8 cellular contexts compared by ENCODE assay signal in the genomic region with DNA sequence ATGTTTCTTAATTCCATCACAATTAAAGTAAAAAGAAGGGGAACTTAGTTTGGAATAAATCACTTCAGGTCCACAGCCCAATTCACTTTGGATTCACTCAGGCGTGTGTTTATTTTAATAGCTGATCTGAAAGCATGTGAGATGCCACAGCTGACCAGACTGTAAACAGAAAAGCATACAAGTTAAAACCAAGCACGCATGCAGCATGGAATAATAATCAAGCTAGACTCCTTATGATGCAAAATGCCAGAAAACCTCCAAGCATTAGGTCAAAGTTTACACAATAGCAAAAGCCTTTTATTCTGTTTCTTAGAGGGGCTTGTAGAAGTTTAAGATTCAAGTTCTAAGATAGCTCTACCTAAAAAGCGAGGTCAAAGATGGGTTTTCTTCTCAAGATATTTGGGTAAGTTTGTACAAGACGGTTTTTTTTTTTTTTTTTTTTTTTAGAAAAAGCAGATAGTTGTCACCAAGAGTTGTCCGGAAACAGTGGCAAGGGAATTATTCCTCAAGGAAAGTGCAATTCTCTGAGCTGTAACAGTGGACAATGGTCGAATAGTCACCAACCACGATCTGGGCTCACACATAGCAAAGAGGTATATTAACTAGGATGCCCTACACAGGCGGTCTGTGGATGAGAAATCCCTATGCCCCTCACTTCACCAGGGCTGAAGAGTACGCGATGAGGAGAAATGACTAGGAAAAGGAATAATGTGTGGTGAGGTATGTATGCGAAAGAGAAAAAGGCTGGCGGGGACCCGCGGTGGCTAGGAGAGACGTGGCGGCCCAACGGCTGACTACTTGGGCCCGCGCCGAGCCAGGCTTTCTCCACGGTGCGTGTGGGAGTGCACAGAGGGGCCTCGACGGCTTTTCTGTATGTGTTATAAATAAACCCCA. TPM values are rescaled to one million over a fixed set of nuclear protein-coding genes. Genes with fewer than 3 reads are reported as not detected.
A peak's percentile ranks its signal among the peaks of the same experiment; 100 is the strongest.
DNase-seq lines count a peak whose midpoint lies in the region; ATAC-seq and FAIRE-seq lines count a peak whose summit lies in the region.

No MANE protein-coding gene starts in this region.

- intact Hi-C loops in right cardiac atrium (cut with DNase I), result no loop called here

- no peak overlapping the region for H3K4me3 Mint-ChIP-seq in activated CD4-positive, alpha-beta memory T cell treated with anti-CD3 and anti-CD28 coated beads, Interleukin-2, amount 10 ng/mL, durations not matched to agents 7 days and 5 days

- no peaks in the 10 kb centered on the region for H3K9me3 Mint-ChIP-seq in activated CD4-positive, alpha-beta memory T cell treated with anti-CD3 and anti-CD28 coated beads, Interleukin-2, amount 10 ng/mL, durations not matched to agents 7 days and 5 days

- H3K27me3 Mint-ChIP-seq in activated CD4-positive, alpha-beta memory T cell treated with anti-CD3 and anti-CD28 coated beads, Interleukin-2, amount 10 ng/mL, durations not matched to agents 7 days and 5 days, result peaks cover 13% of the 10 kb centered on the region

- peaks cover 17% of the 10 kb centered on the region for H3K4me1 ChIP-seq in adipocyte (ENCODE audit: control insufficient read depth, insufficient read depth, low read length)
- H3K4me1 ChIP-seq in right cardiac atrium (ENCODE audit: control insufficient read depth, insufficient read depth, low read length), result no peaks in the 10 kb centered on the region

- H3K4me3 ChIP-seq in adipocyte (ENCODE audit: low read length), result peak overlapping the region; percentile 81
- H3K4me3 ChIP-seq in right cardiac atrium (ENCODE audit: low read length), result peak overlapping the region; percentile 83

- FAIRE-seq in GM19239 (lab: Jason Lieb, UNC), result peak; percentile 44

- H3K36me3 ChIP-seq in adipocyte (ENCODE audit: control insufficient read depth, insufficient read depth, low read length, severe bottlenecking), result no peaks in the 10 kb centered on the region

- H3K36me3 Mint-ChIP-seq in activated CD4-positive, alpha-beta memory T cell treated with anti-CD3 and anti-CD28 coated beads, Interleukin-2, amount 10 ng/mL, durations not matched to agents 7 days and 5 days (ENCODE audit: low read depth), result no peaks in the 10 kb centered on the region

- peaks cover 3% of the 10 kb centered on the region for H3K9me3 ChIP-seq in adipocyte (ENCODE audit: control insufficient read depth, low read length)
- H3K9me3 ChIP-seq in right cardiac atrium (ENCODE audit: control insufficient read depth, low read length), result no peaks in the 10 kb centered on the region

- H3K27me3 ChIP-seq in adipocyte (replicated peaks; ENCODE audit: control insufficient read depth, insufficient read depth, low read length) (peaks cover 6% of the 10 kb centered on the region), right cardiac atrium (ENCODE audit: control insufficient read depth, insufficient read depth) (no peaks in the 10 kb centered on the region)

- peak overlapping the region; percentile 86 for H3K9ac ChIP-seq in adipocyte (ENCODE audit: low read length)

- H3K4me1 Mint-ChIP-seq in activated CD4-positive, alpha-beta memory T cell treated with anti-CD3 and anti-CD28 coated beads, Interleukin-2, amount 10 ng/mL, durations not matched to agents 7 days and 5 days, result peaks cover 4% of the 10 kb centered on the region

- WGBS in right cardiac atrium, result 14% methylated on average over 24 of the region's 24 CpGs

- ATAC-seq in right cardiac atrium, result peak in 1 of 2 donors; percentile 26
- no peak for ATAC-seq in HG03196 (IDR thresholded peaks at IDR 0.05; ENCODE audit: unreplicated experiment)
- no peak for ATAC-seq in stimulated activated naive CD8-positive, alpha-beta T cell treated with anti-CD3 and anti-CD28 coated beads, Interleukin-15, Interleukin-2, amounts not matched to agents 100 U/mL and 50 U/mL, for 24 hours

- DNase-seq in GM19239 (ENCODE audit: insufficient read length, low spot score) (no peak), adipocyte (ENCODE audit: low read depth) (peak; percentile 74), right cardiac atrium (no peak), retina (peak; percentile 67), NCI-H1105 (lab: John Stamatoyannopoulos, UW) (no peak)
- DNase-seq in activated CD4-positive, alpha-beta memory T cell treated with anti-CD3 and anti-CD28 coated beads, Interleukin-2, amount 10 ng/mL, durations not matched to agents 7 days and 5 days, result no peak
- no peak for DNase-seq in stimulated activated naive CD8-positive, alpha-beta T cell treated with anti-CD3 and anti-CD28 coated beads, Interleukin-15, Interleukin-2, amounts not matched to agents 100 U/mL and 50 U/mL, for 24 hours

- H3K27ac Mint-ChIP-seq in activated CD4-positive, alpha-beta memory T cell treated with anti-CD3 and anti-CD28 coated beads, Interleukin-2, amount 10 ng/mL, durations not matched to agents 7 days and 5 days, result no peak overlapping the region

- CTCF ChIA-PET in activated CD4-positive, alpha-beta memory T cell treated with anti-CD3 and anti-CD28 coated beads, Interleukin-2, amount 10 ng/mL, durations not matched to agents 7 days and 5 days (lab: Charles Lee), result no interaction called here

- POLR2A ChIA-PET in activated CD4-positive, alpha-beta memory T cell treated with anti-CD3 and anti-CD28 coated beads, Interleukin-2, amount 10 ng/mL, durations not matched to agents 7 days and 5 days (lab: Charles Lee), result no interaction called here

- peak overlapping the region; percentile 97 for H3K27ac ChIP-seq in right cardiac atrium (ENCODE audit: low read length)

RNA-seq across cellular contexts. Expression of gene PRRG1, which starts 0.7 kb away (rescaled TPM):
- total RNA-seq in right cardiac atrium, result 10 to 100 TPM in 3 of 4 donors, 1 to 10 TPM in 1; 9.4 to 15.2 (median 13.6) TPM
- 6.1 TPM for polyA plus RNA-seq in right cardiac atrium
- not detected for total RNA-seq in activated CD4-positive, alpha-beta memory T cell treated with anti-CD3 and anti-CD28 coated beads, Interleukin-2, amount 10 ng/mL, durations not matched to agents 7 days and 5 days

Comparison
In these comparisons a context has a peak if more than half of its experiments do, and no peak if none do; other contexts are left out.
1. DNase-seq: peak in adipocyte (single experiment) and retina (single experiment); none in GM19239 (single experiment), right cardiac atrium (0 of 3), activated CD4-positive, alpha-beta memory T cell treated with anti-CD3 and anti-CD28 coated beads, Interleukin-2, amount 10 ng/mL, durations not matched to agents 7 days and 5 days (single experiment), NCI-H1105 (single experiment) and stimulated activated naive CD8-positive, alpha-beta T cell treated with anti-CD3 and anti-CD28 coated beads, Interleukin-15, Interleukin-2, amounts not matched to agents 100 U/mL and 50 U/mL, for 24 hours (single experiment).
2. RNA of gene PRRG1, which starts 0.7 kb away (total RNA-seq): 9.4 to 15.2 TPM in right cardiac atrium; not detected in activated CD4-positive, alpha-beta memory T cell treated with anti-CD3 and anti-CD28 coated beads, Interleukin-2, amount 10 ng/mL, durations not matched to agents 7 days and 5 days; every median in the first group is over 10 times any median in the second.